In genomic region chr17:58755269-58755576, GRCh38 we compare ENCODE assay signal across 8 cellular contexts. TPM values are rescaled to one million over a fixed set of nuclear protein-coding genes. Genes with fewer than 3 reads are reported as not detected.
DNase-seq lines count a peak whose midpoint lies in the region; FAIRE-seq and TF ChIP-seq lines count a peak whose summit lies in the region.

No MANE protein-coding gene starts in this region.

- H3K4me2 ChIP-seq in MM.1S (ENCODE audit: low read depth, low read length) (peak overlapping the region; percentile 98; the same call in 1 of the 2 replicates), trophoblast cell (ENCODE audit: low read length) (peak overlapping the region; percentile 100)

- H2BK5ac ChIP-seq in trophoblast cell (ENCODE audit: low read depth, low read length, poor library complexity): no peak overlapping the region

- H3F3A ChIP-seq in MM.1S (ENCODE audit: insufficient read depth, low read length): no peaks in the 10 kb centered on the region

- H3K23ac ChIP-seq in trophoblast cell (ENCODE audit: low read length): no peak overlapping the region

- no peak overlapping the region for H3K18ac ChIP-seq in trophoblast cell (ENCODE audit: low read length)

- H2BK120ac ChIP-seq in trophoblast cell (ENCODE audit: insufficient read depth, low read length, poor library complexity): no peak overlapping the region

- H3K9me3 ChIP-seq in MM.1S (replicated peaks; ENCODE audit: insufficient read depth, low read length) (no peaks in the 10 kb centered on the region), endocrine pancreas (ENCODE audit: control insufficient read depth, low read length) (no peaks in the 10 kb centered on the region), trophoblast cell (ENCODE audit: insufficient read depth, low read depth, low read length) (no peaks in the 10 kb centered on the region)

- H3K9ac ChIP-seq in MM.1S (ENCODE audit: low read length) (no peak overlapping the region), endocrine pancreas (ENCODE audit: control insufficient read depth, insufficient read depth, low read length) (no peak overlapping the region), trophoblast cell (ENCODE audit: low read length) (no peak overlapping the region)

- H3K4me3 ChIP-seq in GM06990 (replicated peaks; ENCODE audit: low read depth, low read length) (peak overlapping the region; percentile 62), MM.1S (ENCODE audit: low read length) (peak overlapping the region; percentile 70), endocrine pancreas (ENCODE audit: control insufficient read depth, insufficient read depth, low read length) (peak overlapping the region; percentile 11), trophoblast cell (ENCODE audit: low read depth, low read length) (peak overlapping the region; percentile 60)

- FAIRE-seq in HTR-8/SVneo (lab: Jason Lieb, UNC): no peak

- no peak overlapping the region for H4K12ac ChIP-seq in trophoblast cell (ENCODE audit: low read depth, low read length)

- H3K27me3 ChIP-seq in GM06990 (replicated peaks; ENCODE audit: control insufficient read depth, insufficient read depth, low read length): peaks cover 4% of the 10 kb centered on the region
- H3K27me3 ChIP-seq in MM.1S (replicated peaks; ENCODE audit: insufficient read depth, low read length): peaks cover 19% of the 10 kb centered on the region
- no peaks in the 10 kb centered on the region for H3K27me3 ChIP-seq in endocrine pancreas (ENCODE audit: control insufficient read depth, insufficient read depth, low read length)
- peaks cover 17% of the 10 kb centered on the region for H3K27me3 ChIP-seq in trophoblast cell (ENCODE audit: insufficient read depth, low read length)

- TF ChIP-seq CTCF in GM06990 (IDR thresholded peaks at IDR 0.05; ENCODE audit: insufficient read depth, low read length, poor library complexity, severe bottlenecking) (no peak), MM.1S (IDR thresholded peaks at IDR 0.05; ENCODE audit: low read length) (no peak)

- no peaks in the 10 kb centered on the region for H3K79me2 ChIP-seq in MM.1S (ENCODE audit: low read length)
- H3K79me2 ChIP-seq in trophoblast cell (ENCODE audit: control insufficient read depth, insufficient read depth, low read length, poor library complexity): no peaks in the 10 kb centered on the region

- H2BK12ac ChIP-seq in trophoblast cell (ENCODE audit: low read length): no peak overlapping the region

- H4K91ac ChIP-seq in trophoblast cell (ENCODE audit: low read depth, low read length): no peak overlapping the region

- DNase-seq in GM06990 (ENCODE audit: extremely low read depth, insufficient read length) (no peak), MM.1S (no peak), trophoblast cell (no peak), globus pallidus (ENCODE audit: low spot score) (no peak), C1 segment of cervical spinal cord (lab: John Stamatoyannopoulos, UW) (no peak), HTR-8/SVneo (ENCODE audit: insufficient read length, low spot score) (no peak)
- DNase-seq in stimulated activated CD4-positive, alpha-beta T cell treated with anti-CD3 and anti-CD28 coated beads, Interleukin-1b, Interleukin-23, amount 100 ng/mL, for 48 hours: no peak

- H2AFZ ChIP-seq in MM.1S (ENCODE audit: low read length) (peak overlapping the region; percentile 81; the same call in 1 of the 2 replicates), trophoblast cell (ENCODE audit: insufficient read depth, low read length, poor library complexity) (no peak overlapping the region)

- no peak overlapping the region for H3K4ac ChIP-seq in trophoblast cell (ENCODE audit: low read depth, low read length)

- H4K20me1 ChIP-seq in MM.1S (ENCODE audit: insufficient read depth, low read length): no peaks in the 10 kb centered on the region

- H3K27ac ChIP-seq in MM.1S (ENCODE audit: low read length) (no peak overlapping the region), trophoblast cell (ENCODE audit: low read depth, low read length) (no peak overlapping the region)

- no peaks in the 10 kb centered on the region for H3K9me2 ChIP-seq in MM.1S (replicated peaks; ENCODE audit: insufficient read depth, low read length)

- no peaks in the 10 kb centered on the region for H3K36me3 ChIP-seq in GM06990 (ENCODE audit: control insufficient read depth, insufficient read depth, low read length)
- H3K36me3 ChIP-seq in MM.1S (replicated peaks; ENCODE audit: insufficient read depth, low read length): no peaks in the 10 kb centered on the region
- H3K36me3 ChIP-seq in endocrine pancreas (ENCODE audit: control insufficient read depth, insufficient read depth, low read length): no peaks in the 10 kb centered on the region
- no peaks in the 10 kb centered on the region for H3K36me3 ChIP-seq in trophoblast cell (ENCODE audit: control insufficient read depth in 1 of 2, insufficient read depth in 2 of 2, low read length in 2 of 2)

- no peak overlapping the region for H4K8ac ChIP-seq in trophoblast cell (ENCODE audit: low read depth, low read length)

- no peak overlapping the region for H3K14ac ChIP-seq in trophoblast cell (ENCODE audit: low read length)

- no peak overlapping the region for H2AK5ac ChIP-seq in trophoblast cell (ENCODE audit: low read length)

- WGBS in trophoblast cell (ENCODE audit: extremely low coverage, insufficient coverage, insufficient read length): no CpG with 5 or more reads among the region's 2 CpGs

- no peaks in the 10 kb centered on the region for H3K79me1 ChIP-seq in trophoblast cell (ENCODE audit: low read length)

- H3K4me1 ChIP-seq in MM.1S (ENCODE audit: low read length) (0 out of 2 replicates have a peak, but pooled peaks cover 4% of the 10 kb centered on the region), endocrine pancreas (ENCODE audit: control insufficient read depth, insufficient read depth, low read length) (peaks cover 6% of the 10 kb centered on the region), trophoblast cell (ENCODE audit: control insufficient read depth in 1 of 2, insufficient read depth in 2 of 2, low read length in 2 of 2) (peaks cover 0 to 8% of the 10 kb centered on the region in 2 experiments)

RNA-seq across cellular contexts. Expression of gene PPM1E, which starts 0.4 kb away (rescaled TPM):
- 0.03 and 0.05 TPM in 2 replicates for polyA plus RNA-seq in trophoblast cell (2013)

Comparison
In these comparisons a context has a peak if more than half of its experiments do, and no peak if none do; other contexts are left out.
1. H3K4me3 ChIP-seq: peak in every context shown above with its lines; median percentile 70 in MM.1S; 62 in GM06990; 60 in trophoblast cell; 11 in endocrine pancreas.